ENCODE assay signal across 1 cellular context in genomic region chr3:131174752-131175151, GRCh38.
TF ChIP-seq lines count a peak whose summit lies in the region.

No MANE protein-coding gene starts in this region.

TF ChIP-seq in GM23338, 12 proteins besides CTCF, POLR2A, EP300 and RAD21 (continued from another document):
- TF ChIP-seq, protein P1, sequence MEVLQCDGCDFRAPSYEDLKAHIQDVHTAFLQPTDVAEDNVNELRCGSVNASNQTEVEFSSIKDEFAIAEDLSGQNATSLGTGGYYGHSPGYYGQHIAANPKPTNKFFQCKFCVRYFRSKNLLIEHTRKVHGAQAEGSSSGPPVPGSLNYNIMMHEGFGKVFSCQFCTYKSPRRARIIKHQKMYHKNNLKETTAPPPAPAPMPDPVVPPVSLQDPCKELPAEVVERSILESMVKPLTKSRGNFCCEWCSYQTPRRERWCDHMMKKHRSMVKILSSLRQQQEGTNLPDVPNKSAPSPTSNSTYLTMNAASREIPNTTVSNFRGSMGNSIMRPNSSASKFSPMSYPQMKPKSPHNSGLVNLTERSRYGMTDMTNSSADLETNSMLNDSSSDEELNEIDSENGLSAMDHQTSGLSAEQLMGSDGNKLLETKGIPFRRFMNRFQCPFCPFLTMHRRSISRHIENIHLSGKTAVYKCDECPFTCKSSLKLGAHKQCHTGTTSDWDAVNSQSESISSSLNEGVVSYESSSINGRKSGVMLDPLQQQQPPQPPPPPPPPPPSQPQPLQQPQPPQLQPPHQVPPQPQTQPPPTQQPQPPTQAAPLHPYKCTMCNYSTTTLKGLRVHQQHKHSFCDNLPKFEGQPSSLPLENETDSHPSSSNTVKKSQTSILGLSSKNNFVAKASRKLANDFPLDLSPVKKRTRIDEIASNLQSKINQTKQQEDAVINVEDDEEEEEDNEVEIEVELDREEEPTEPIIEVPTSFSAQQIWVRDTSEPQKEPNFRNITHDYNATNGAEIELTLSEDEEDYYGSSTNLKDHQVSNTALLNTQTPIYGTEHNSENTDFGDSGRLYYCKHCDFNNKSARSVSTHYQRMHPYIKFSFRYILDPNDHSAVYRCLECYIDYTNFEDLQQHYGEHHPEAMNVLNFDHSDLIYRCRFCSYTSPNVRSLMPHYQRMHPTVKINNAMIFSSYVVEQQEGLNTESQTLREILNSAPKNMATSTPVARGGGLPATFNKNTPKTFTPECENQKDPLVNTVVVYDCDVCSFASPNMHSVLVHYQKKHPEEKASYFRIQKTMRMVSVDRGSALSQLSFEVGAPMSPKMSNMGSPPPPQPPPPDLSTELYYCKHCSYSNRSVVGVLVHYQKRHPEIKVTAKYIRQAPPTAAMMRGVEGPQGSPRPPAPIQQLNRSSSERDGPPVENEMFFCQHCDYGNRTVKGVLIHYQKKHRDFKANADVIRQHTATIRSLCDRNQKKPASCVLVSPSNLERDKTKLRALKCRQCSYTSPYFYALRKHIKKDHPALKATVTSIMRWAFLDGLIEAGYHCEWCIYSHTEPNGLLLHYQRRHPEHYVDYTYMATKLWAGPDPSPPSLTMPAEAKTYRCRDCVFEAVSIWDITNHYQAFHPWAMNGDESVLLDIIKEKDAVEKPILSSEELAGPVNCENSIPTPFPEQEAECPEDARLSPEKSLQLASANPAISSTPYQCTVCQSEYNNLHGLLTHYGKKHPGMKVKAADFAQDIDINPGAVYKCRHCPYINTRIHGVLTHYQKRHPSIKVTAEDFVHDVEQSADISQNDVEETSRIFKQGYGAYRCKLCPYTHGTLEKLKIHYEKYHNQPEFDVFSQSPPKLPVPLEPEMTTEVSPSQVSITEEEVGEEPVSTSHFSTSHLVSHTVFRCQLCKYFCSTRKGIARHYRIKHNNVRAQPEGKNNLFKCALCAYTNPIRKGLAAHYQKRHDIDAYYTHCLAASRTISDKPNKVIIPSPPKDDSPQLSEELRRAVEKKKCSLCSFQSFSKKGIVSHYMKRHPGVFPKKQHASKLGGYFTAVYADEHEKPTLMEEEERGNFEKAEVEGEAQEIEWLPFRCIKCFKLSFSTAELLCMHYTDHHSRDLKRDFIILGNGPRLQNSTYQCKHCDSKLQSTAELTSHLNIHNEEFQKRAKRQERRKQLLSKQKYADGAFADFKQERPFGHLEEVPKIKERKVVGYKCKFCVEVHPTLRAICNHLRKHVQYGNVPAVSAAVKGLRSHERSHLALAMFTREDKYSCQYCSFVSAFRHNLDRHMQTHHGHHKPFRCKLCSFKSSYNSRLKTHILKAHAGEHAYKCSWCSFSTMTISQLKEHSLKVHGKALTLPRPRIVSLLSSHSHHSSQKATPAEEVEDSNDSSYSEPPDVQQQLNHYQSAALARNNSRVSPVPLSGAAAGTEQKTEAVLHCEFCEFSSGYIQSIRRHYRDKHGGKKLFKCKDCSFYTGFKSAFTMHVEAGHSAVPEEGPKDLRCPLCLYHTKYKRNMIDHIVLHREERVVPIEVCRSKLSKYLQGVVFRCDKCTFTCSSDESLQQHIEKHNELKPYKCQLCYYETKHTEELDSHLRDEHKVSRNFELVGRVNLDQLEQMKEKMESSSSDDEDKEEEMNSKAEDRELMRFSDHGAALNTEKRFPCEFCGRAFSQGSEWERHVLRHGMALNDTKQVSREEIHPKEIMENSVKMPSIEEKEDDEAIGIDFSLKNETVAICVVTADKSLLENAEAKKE (CRISPR knock-in tag; IDR thresholded peaks at IDR 0.05), result no peak
